In genomic region chr19:48469056-48469881, GRCh38 we compare ENCODE assay signal across 8 cellular contexts. TPM values are rescaled to one million over a fixed set of nuclear protein-coding genes. Genes with fewer than 3 reads are reported as not detected.
DNase-seq lines count a peak whose midpoint lies in the region; ATAC-seq, FAIRE-seq and TF ChIP-seq lines count a peak whose summit lies in the region.

Gene CYTH2, plus strand, starts transcription at chr19:48469369. Its CDS starts 139 bp downstream, at chr19:48469508.

- intact Hi-C loops in kidney (cut with DNase I), result no loop called here

- H3K9me3 ChIP-seq in kidney (ENCODE audit: control insufficient read depth in 1 of 2, low read length in 2 of 2), result no peaks in the 10 kb centered on the region

- TF ChIP-seq POLR2A in GM19099 (IDR thresholded peaks at IDR 0.05; ENCODE audit: extremely low read depth, insufficient read length, low read depth), result peak; percentile 72

- peak within 1 kb of the TSS; percentile 75 to 86 for H3K4me3 ChIP-seq in kidney (ENCODE audit: low read length in 2 of 2)

- peak within 1 kb of the TSS; percentile 65 to 78 for H3K9ac ChIP-seq in kidney (ENCODE audit: low read length in 2 of 2)

- no peak for FAIRE-seq in kidney (lab: Jason Lieb, UNC)

- H3K36me3 ChIP-seq in kidney (ENCODE audit: control insufficient read depth in 1 of 2, insufficient read depth in 2 of 2, low read length in 2 of 2), result peaks cover 26% of the 10 kb centered on the region in 2 donors

- peak within 1 kb of the TSS; percentile 96 to 98 for H3K27ac ChIP-seq in kidney (ENCODE audit: low read depth in 2 of 2, low read length in 2 of 2)

- TF ChIP-seq CTCF in AG09319 (IDR thresholded peaks at IDR 0.05; ENCODE audit: low read depth, low read length) (no peak), kidney (IDR thresholded peaks at IDR 0.05; ENCODE audit: borderline replicate concordance, extremely low read depth, insufficient read depth) (no peak)

- H3K4me1 ChIP-seq in kidney (ENCODE audit: control insufficient read depth in 1 of 2, insufficient read depth in 1 of 2, low read depth in 1 of 2, low read length in 2 of 2), result peaks cover 10 to 17% of the 10 kb centered on the region in 2 donors

- ATAC-seq in HG03432 (IDR thresholded peaks at IDR 0.05; ENCODE audit: unreplicated experiment), result peak; percentile 90

- DNase-seq in AG09319 (ENCODE audit: extremely low read depth, low read depth) (peak; percentile 64), NCI-H460 (ENCODE audit: extremely low read depth, low read depth) (peak; percentile 98), cerebellar nuclear complex (lab: John Stamatoyannopoulos, UW) (peak; percentile 100), kidney (peak; percentile 100)
- DNase-seq in activated CD4-positive, alpha-beta T cell treated with anti-CD3 and anti-CD28 coated beads for 1 hour, result peak; percentile 100
- peak; percentile 99 to 100 for DNase-seq in stimulated activated CD4-positive, alpha-beta T cell treated with anti-CD3 and anti-CD28 coated beads, Interleukin-15, amount 100 ng/mL, for 48 hours (ENCODE audit: low read depth in 2 of 2)

RNA-seq across cellular contexts. Expression of gene CYTH2, which starts in this region (rescaled TPM):
- total RNA-seq in NCI-H460 (2014; rRNA removed; shearing (Covaris generic)), result 22.2 and 26.3 TPM in 2 replicates
- 62.1 and 70.4 TPM in 2 replicates for polyA plus RNA-seq in NCI-H460 (2014; cell fraction: nucleus; rRNA removed)
- total RNA-seq in kidney, result 96.1 TPM
- polyA plus RNA-seq in kidney (ENCODE audit: insufficient read depth, low read depth, low replicate concordance), result 51.0 TPM

Comparison
In these comparisons a context has a peak if more than half of its experiments do, and no peak if none do; other contexts are left out.
1. Peak in every context shown above with its lines: DNase-seq, ATAC-seq, H3K4me3 ChIP-seq and H3K27ac ChIP-seq.